ENCODE assay signal across 9 cellular contexts in genomic region chr19:48714759-48715261, GRCh38. TPM values are rescaled to one million over a fixed set of nuclear protein-coding genes. Genes with fewer than 3 reads are reported as not detected.
DNase-seq lines count a peak whose midpoint lies in the region; ATAC-seq and TF ChIP-seq lines count a peak whose summit lies in the region.
"Had no signal": no experiment of that assay in that cellular context is flagged by ENCODE, and none has a peak within 500 bp of the region (broad histone marks: within the 10 kb centered on the region; RNA-seq: fewer than 3 reads in every experiment).

No MANE protein-coding gene starts in this region.

- intact Hi-C loops in left colon (cut with DNase I, micrococcal nuclease), result no loop called here

- TF ChIP-seq EP300 in SK-N-SH (IDR thresholded peaks at IDR 0.05; ENCODE audit: borderline replicate concordance in 1 of 2, low read depth in 1 of 2, low read length in 1 of 2) (no peak), suprapubic skin (IDR thresholded peaks at IDR 0.05) (no peak)

- no peak for ATAC-seq in SK-N-SH treated with all-trans-retinoic acid at 6 μM for 48 hours
- peak; percentile 41 for ATAC-seq in left colon
- ATAC-seq in HG02798 (IDR thresholded peaks at IDR 0.05; ENCODE audit: poor library complexity, unreplicated experiment), result no peak

- no peaks in the 10 kb centered on the region for H3K9me3 ChIP-seq in SK-N-SH
- no peaks in the 10 kb centered on the region for H3K9me3 ChIP-seq in suprapubic skin

- no peaks in the 10 kb centered on the region for H3K27me3 ChIP-seq in SK-N-SH (ENCODE audit: insufficient read depth)
- H3K27me3 ChIP-seq in suprapubic skin, result no peaks in the 10 kb centered on the region

- H2AFZ ChIP-seq in SK-N-SH (ENCODE audit: low read depth), result peak overlapping the region; percentile 81; the same call in 1 of the 2 replicates

- H3K4me2 ChIP-seq in SK-N-SH, result peak overlapping the region; percentile 95

- no peaks in the 10 kb centered on the region for H3K9me2 ChIP-seq in SK-N-SH

- peak overlapping the region; percentile 55 to 78 for H3K4me3 ChIP-seq in SK-N-SH (ENCODE audit: low read depth in 2 of 2, low read length in 1 of 2)
- H3K4me3 ChIP-seq in suprapubic skin, result peak overlapping the region; percentile 56

- no peak for TF ChIP-seq RAD21 in SK-N-SH (IDR thresholded peaks at IDR 0.05; ENCODE audit: low read length)

- peak overlapping the region; percentile 82 for H3K9ac ChIP-seq in SK-N-SH

- H3K36me3 ChIP-seq in SK-N-SH (replicated peaks in 1 of 2; ENCODE audit: control insufficient read depth in 1 of 2, insufficient read depth in 2 of 2, low read length in 1 of 2), result no peaks in the 10 kb centered on the region
- no peaks in the 10 kb centered on the region for H3K36me3 ChIP-seq in suprapubic skin

- no peak for TF ChIP-seq CTCF in SK-N-SH (IDR thresholded peaks at IDR 0.05)
- TF ChIP-seq CTCF in suprapubic skin (IDR thresholded peaks at IDR 0.05), result no peak

- POLR2A ChIA-PET in SK-N-SH (lab: Yijun Ruan, JAX), result interaction anchor here (0.6 kb wide), 1 partner anchor 158 kb away, joined by 3 read pairs; no protein-coding TSS in a partner anchor

- H4K20me1 ChIP-seq in SK-N-SH (ENCODE audit: insufficient read depth), result no peaks in the 10 kb centered on the region

- H3K4me1 ChIP-seq in SK-N-SH (ENCODE audit: control insufficient read depth in 1 of 2, insufficient read depth in 2 of 2, low read depth in 1 of 2, low read length in 1 of 2), result peaks cover 8 to 30% of the 10 kb centered on the region in 2 experiments; a peak in 2 of 4 replicates
- peaks cover 44% of the 10 kb centered on the region for H3K4me1 ChIP-seq in suprapubic skin

- H3K27ac ChIP-seq in SK-N-SH (ENCODE audit: low read depth in 2 of 2, low read length in 1 of 2) (peak overlapping the region; percentile 77 to 85), angular gyrus (ENCODE audit: low read depth, low read length) (peak overlapping the region; percentile 89), suprapubic skin (peak overlapping the region; percentile 66)

- DNase-seq in SK-N-SH (no peak), left colon (peak; percentile 68 to 70), suprapubic skin (ENCODE audit: low spot score in 2 of 2) (no peak), kidney tubule cell (ENCODE audit: low spot score) (no peak), midbrain (lab: John Stamatoyannopoulos, UW) (no peak)

- H3K79me2 ChIP-seq in SK-N-SH (ENCODE audit: insufficient read depth), result peaks cover 17% of the 10 kb centered on the region

- 52% methylated on average over 12 of the region's 13 CpGs for WGBS in SK-N-SH (ENCODE audit: low lambda C conversion rate)
- whole genome bisulfite sequencing in suprapubic skin, result 35% methylated on average over 13 of the region's 13 CpGs

- TF ChIP-seq POLR2A in suprapubic skin (IDR thresholded peaks at IDR 0.05), result no peak

- CTCF ChIA-PET in SK-N-SH (lab: Yijun Ruan, JAX), result interaction anchor here (2.6 to 4.5 kb wide), 3 partner anchors 24 to 69 kb away, joined by 8 to 30 read pairs (median 17); partner anchors contain the start of gene CA11

- H3F3A ChIP-seq in SK-N-SH (replicated peaks; ENCODE audit: insufficient read depth), result peaks cover 4% of the 10 kb centered on the region

TF ChIP-seq in SK-N-SH, 30 proteins besides CTCF, POLR2A, EP300 and RAD21 (continues in another document):
- TF ChIP-seq RCOR1 (IDR thresholded peaks at IDR 0.05; ENCODE audit: low read length) (no peak), ELF1 (IDR thresholded peaks at IDR 0.05) (no peak), FOSL2 (IDR thresholded peaks at IDR 0.05; ENCODE audit: borderline replicate concordance, low read depth) (no peak), YY1 (IDR thresholded peaks at IDR 0.05; ENCODE audit: low read depth) (no peak), MAX (IDR thresholded peaks at IDR 0.05; ENCODE audit: low read depth) (no peak), TCF12 (IDR thresholded peaks at IDR 0.05) (no peak), IRF3 (IDR thresholded peaks at IDR 0.05; ENCODE audit: low read depth, low read length) (no peak), JUND (IDR thresholded peaks at IDR 0.05) (no peak), EZH2phosphoT487 (IDR thresholded peaks at IDR 0.05; ENCODE audit: borderline replicate concordance, low read depth) (no peak), NRF1 (IDR thresholded peaks at IDR 0.05; ENCODE audit: low read depth, low read length) (no peak), MEF2A (IDR thresholded peaks at IDR 0.05; ENCODE audit: borderline replicate concordance, low read depth) (no peak), SIN3A (IDR thresholded peaks at IDR 0.05; ENCODE audit: borderline replicate concordance, low read depth, low read length) (no peak)

TF ChIP-seq in SK-N-SH treated with all-trans-retinoic acid at 6 μM for 48 hours, 23 proteins besides CTCF, POLR2A, EP300 and RAD21 (continues in another document):
- TF ChIP-seq ESRRG (CRISPR knock-in tag; IDR thresholded peaks at IDR 0.05) (no peak), CSDC2 (CRISPR knock-in tag; IDR thresholded peaks at IDR 0.05) (no peak), SNAI2 (CRISPR knock-in tag; IDR thresholded peaks at IDR 0.05) (no peak), BACH2 (CRISPR knock-in tag; IDR thresholded peaks at IDR 0.05; ENCODE audit: borderline replicate concordance) (no peak), TSHZ2 (CRISPR knock-in tag; IDR thresholded peaks at IDR 0.05) (no peak), OSR1 (CRISPR knock-in tag; IDR thresholded peaks at IDR 0.05) (no peak), TOX (CRISPR knock-in tag; IDR thresholded peaks at IDR 0.05; ENCODE audit: borderline replicate concordance) (no peak), TCF4 (CRISPR knock-in tag; IDR thresholded peaks at IDR 0.05; ENCODE audit: borderline replicate concordance) (no peak), ARNTL (CRISPR knock-in tag; IDR thresholded peaks at IDR 0.05; ENCODE audit: borderline replicate concordance, low read depth) (no peak), RARB (CRISPR knock-in tag; IDR thresholded peaks at IDR 0.05) (no peak)
- TF ChIP-seq, protein P1, sequence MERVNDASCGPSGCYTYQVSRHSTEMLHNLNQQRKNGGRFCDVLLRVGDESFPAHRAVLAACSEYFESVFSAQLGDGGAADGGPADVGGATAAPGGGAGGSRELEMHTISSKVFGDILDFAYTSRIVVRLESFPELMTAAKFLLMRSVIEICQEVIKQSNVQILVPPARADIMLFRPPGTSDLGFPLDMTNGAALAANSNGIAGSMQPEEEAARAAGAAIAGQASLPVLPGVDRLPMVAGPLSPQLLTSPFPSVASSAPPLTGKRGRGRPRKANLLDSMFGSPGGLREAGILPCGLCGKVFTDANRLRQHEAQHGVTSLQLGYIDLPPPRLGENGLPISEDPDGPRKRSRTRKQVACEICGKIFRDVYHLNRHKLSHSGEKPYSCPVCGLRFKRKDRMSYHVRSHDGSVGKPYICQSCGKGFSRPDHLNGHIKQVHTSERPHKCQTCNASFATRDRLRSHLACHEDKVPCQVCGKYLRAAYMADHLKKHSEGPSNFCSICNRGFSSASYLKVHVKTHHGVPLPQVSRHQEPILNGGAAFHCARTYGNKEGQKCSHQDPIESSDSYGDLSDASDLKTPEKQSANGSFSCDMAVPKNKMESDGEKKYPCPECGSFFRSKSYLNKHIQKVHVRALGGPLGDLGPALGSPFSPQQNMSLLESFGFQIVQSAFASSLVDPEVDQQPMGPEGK (CRISPR knock-in tag; IDR thresholded peaks at IDR 0.05; ENCODE audit: borderline replicate concordance), result no peak

RNA-seq across cellular contexts. Expression of gene MAMSTR, which starts 4.7 kb away (rescaled TPM):
- 0.70 and 1.1 TPM in 2 replicates for polyA plus RNA-seq in SK-N-SH (2012; rRNA removed)
- 0.33 and 0.63 TPM in 2 replicates for polyA plus RNA-seq in SK-N-SH (2012; cell fraction: cytosol; rRNA removed)
- polyA plus RNA-seq in SK-N-SH (2012; cell fraction: nucleus; rRNA removed), result 3.2 and 3.4 TPM in 2 replicates
- total RNA-seq in left colon, result under 1 TPM; 0.64 to 0.67 TPM
- total RNA-seq in suprapubic skin, result 1 to 10 TPM in 3 of 4 donors, under 1 TPM in 1; 0.57 to 1.6 (median 1.5) TPM

RNA-seq across cellular contexts. Expression of gene FUT2, which starts 19.0 kb away (rescaled TPM):
- polyA plus RNA-seq in SK-N-SH (2012; rRNA removed), result not detected in 2 replicates
- not detected in 2 replicates for polyA plus RNA-seq in SK-N-SH (2012; cell fraction: cytosol; rRNA removed)
- polyA plus RNA-seq in SK-N-SH (2012; cell fraction: nucleus; rRNA removed), result not detected in 2 replicates
- total RNA-seq in left colon (100 to 1,000 TPM in 1 of 2 donors, 10 to 100 TPM in 1; 74.3 to 147 TPM), suprapubic skin (10 to 100 TPM in 1 of 4 donors, 1 to 10 TPM in 3; 2.1 to 17.4 (median 4.9) TPM)
- total RNA-seq: dermis microvascular lymphatic vessel endothelial cell had no signal

RNA-seq across cellular contexts. Expression of gene RASIP1, which starts 25.6 kb away (rescaled TPM):
- polyA plus RNA-seq in SK-N-SH (2012; rRNA removed), result 0.36 and 0.41 TPM in 2 replicates
- 0.24 TPM in 2 replicates for polyA plus RNA-seq in SK-N-SH (2012; cell fraction: cytosol; rRNA removed)
- 0.42 and 0.55 TPM in 2 replicates for polyA plus RNA-seq in SK-N-SH (2012; cell fraction: nucleus; rRNA removed)
- total RNA-seq in left colon (1 to 10 TPM; 2.7 to 2.8 TPM), suprapubic skin (10 to 100 TPM in 1 of 4 donors, 1 to 10 TPM in 3; 5.1 to 16.1 (median 6.5) TPM)

RNA-seq across cellular contexts. Expression of gene IZUMO1, which starts 31.9 kb away (rescaled TPM):
- 0.03 TPM in 2 replicates for polyA plus RNA-seq in SK-N-SH (2012; rRNA removed)
- 0.01 TPM in 1 of 2 replicates, not detected in the other for polyA plus RNA-seq in SK-N-SH (2012; cell fraction: cytosol; rRNA removed)
- polyA plus RNA-seq in SK-N-SH (2012; cell fraction: nucleus; rRNA removed), result 0.07 TPM in 1 of 2 replicates, not detected in the other
- not detected for total RNA-seq in left colon
- total RNA-seq in suprapubic skin, result under 1 TPM in 2 of 4 donors, not detected in 2; 0.40 to 0.45 TPM

RNA-seq across cellular contexts. Expression of gene FUT1, which starts 37.6 kb away (rescaled TPM):
- 0.03 and 0.08 TPM in 2 replicates for polyA plus RNA-seq in SK-N-SH (2012; rRNA removed)
- polyA plus RNA-seq in SK-N-SH (2012; cell fraction: cytosol; rRNA removed), result 0.07 and 0.12 TPM in 2 replicates
- 0.04 and 0.07 TPM in 2 replicates for polyA plus RNA-seq in SK-N-SH (2012; cell fraction: nucleus; rRNA removed)
- under 1 TPM; 0.37 to 0.56 TPM for total RNA-seq in left colon
- 1 to 10 TPM; 1.2 to 3.9 (median 2.6) TPM for total RNA-seq in suprapubic skin

Comparison
In these comparisons a context has a peak if more than half of its experiments do, and no peak if none do; other contexts are left out.
1. DNase-seq: peak in left colon (2 of 2); none in SK-N-SH (single experiment), suprapubic skin (0 of 2), kidney tubule cell (single experiment) and midbrain (single experiment).
2. RNA of gene FUT2, which starts 19.0 kb away (total RNA-seq): 74.3 to 147 TPM in left colon; 2.1 to 17.4 TPM in suprapubic skin; every median in the first group is over 4 times any median in the second.
3. Peak in every context shown above with its lines, with median percentiles within 50 percentile points of each other: H3K27ac ChIP-seq.